ENCODE assay signal across 1 cellular context in genomic region chr4:139443661-139444060, GRCh38.
TF ChIP-seq lines count a peak whose summit lies in the region.

No MANE protein-coding gene starts in this region.

TF ChIP-seq in K562, 482 proteins besides CTCF, POLR2A, EP300 and RAD21 (continued from another document and continues in another):
- TF ChIP-seq ZBTB9 (CRISPR knock-in tag; IDR thresholded peaks at IDR 0.05) (no peak), ERF (CRISPR knock-in tag; IDR thresholded peaks at IDR 0.05) (no peak), ZNF449 (CRISPR knock-in tag; IDR thresholded peaks at IDR 0.05) (no peak), ZNF644 (tag; IDR thresholded peaks at IDR 0.05; ENCODE audit: low read depth) (no peak), HNRNPH1 (optimal IDR thresholded peaks at IDR 0.05; ENCODE audit: low read depth, low read length) (no peak), ZBTB26 (CRISPR knock-in tag; IDR thresholded peaks at IDR 0.05) (no peak), SIX5 (IDR thresholded peaks at IDR 0.05; ENCODE audit: borderline replicate concordance in 1 of 2, insufficient read depth in 1 of 2, low read depth in 1 of 2, low read length in 2 of 2) (no peak), CBX5 (IDR thresholded peaks at IDR 0.05; ENCODE audit: borderline replicate concordance, low read depth) (no peak), PHTF2 (CRISPR knock-in tag; IDR thresholded peaks at IDR 0.05) (no peak), BDP1 (IDR thresholded peaks at IDR 0.05; ENCODE audit: insufficient read depth, insufficient read length) (no peak), CCNT2 (IDR thresholded peaks at IDR 0.05; ENCODE audit: borderline replicate concordance, extremely low read depth, insufficient read length, low read depth, low read length) (no peak), ETV5 (CRISPR knock-in tag; IDR thresholded peaks at IDR 0.05; ENCODE audit: low read depth) (no peak), ARHGAP35 (IDR thresholded peaks at IDR 0.05; ENCODE audit: partially characterized antibody) (no peak), TOE1 (IDR thresholded peaks at IDR 0.05; ENCODE audit: borderline replicate concordance) (no peak; the same call in 1 of the 2 replicates), TOE1 (CRISPR knock-in tag; IDR thresholded peaks at IDR 0.05; ENCODE audit: borderline replicate concordance, low read depth) (no peak), ZNF436 (CRISPR knock-in tag; IDR thresholded peaks at IDR 0.05) (no peak), EWSR1 (IDR thresholded peaks at IDR 0.05; ENCODE audit: borderline replicate concordance, low read depth, partially characterized antibody) (no peak), ARID2 (IDR thresholded peaks at IDR 0.05) (no peak), TEAD1 (CRISPR knock-in tag; IDR thresholded peaks at IDR 0.05) (no peak), BHLHE40 (IDR thresholded peaks at IDR 0.05; ENCODE audit: low read length) (no peak), PKNOX1 (IDR thresholded peaks at IDR 0.05) (no peak), ATF1 (CRISPR knock-in tag; IDR thresholded peaks at IDR 0.05) (no peak), ATF1 (tag; IDR thresholded peaks at IDR 0.05) (no peak), JUN (IDR thresholded peaks at IDR 0.05; ENCODE audit: borderline replicate concordance, low read depth, low read length) (no peak), JUN (CRISPR knock-in tag; IDR thresholded peaks at IDR 0.05; ENCODE audit: borderline replicate concordance) (no peak), KLF13 (tag; IDR thresholded peaks at IDR 0.05; ENCODE audit: borderline replicate concordance, low read depth) (no peak), ZNF445 (CRISPR knock-in tag; IDR thresholded peaks at IDR 0.05; ENCODE audit: low read depth) (no peak), GATAD2B (IDR thresholded peaks at IDR 0.05; ENCODE audit: borderline replicate concordance) (no peak), MCM3 (IDR thresholded peaks at IDR 0.05) (no peak), ZNF395 (CRISPR knock-in tag; IDR thresholded peaks at IDR 0.05) (no peak), FOXM1 (IDR thresholded peaks at IDR 0.05; ENCODE audit: low read depth) (peak; percentile 75), FOXM1 (CRISPR knock-in tag; IDR thresholded peaks at IDR 0.05; ENCODE audit: low read depth) (no peak), ZMIZ1 (IDR thresholded peaks at IDR 0.05; ENCODE audit: low read depth in 2 of 2, low read length in 2 of 2) (peak in 1 of 2 experiments; percentile 76; a peak in 1 of 4 replicates), ATF7 (IDR thresholded peaks at IDR 0.05) (no peak), FOXA3 (CRISPR knock-in tag; conservative IDR thresholded peaks at IDR 0.05 in 1 of 2, IDR thresholded peaks at IDR 0.05 in 1 of 2) (peak; percentile 24 to 97; a peak in 2 of 4 replicates), DMBX1 (CRISPR knock-in tag; IDR thresholded peaks at IDR 0.05; ENCODE audit: borderline replicate concordance) (peak; percentile 71; the same call in 1 of the 2 replicates), RNF219 (CRISPR knock-in tag; IDR thresholded peaks at IDR 0.05) (no peak), PATZ1 (CRISPR knock-in tag; IDR thresholded peaks at IDR 0.05; ENCODE audit: borderline replicate concordance) (no peak), NCOA6 (IDR thresholded peaks at IDR 0.05) (no peak), TGIF2 (CRISPR knock-in tag; IDR thresholded peaks at IDR 0.05) (no peak), KLF1 (tag; IDR thresholded peaks at IDR 0.05) (no peak), YY1 (IDR thresholded peaks at IDR 0.05; ENCODE audit: borderline replicate concordance in 1 of 3, control insufficient read depth in 1 of 3, extremely low read depth in 1 of 3, insufficient read depth in 3 of 3, insufficient read length in 1 of 3, insufficient replicate concordance in 2 of 3, low read depth in 1 of 3, low read length in 2 of 3) (peak in 1 of 3 experiments; percentile 74), BRF1 (IDR thresholded peaks at IDR 0.05; ENCODE audit: borderline replicate concordance, extremely low read depth, insufficient read length) (no peak), ZNF274 (IDR thresholded peaks at IDR 0.05; ENCODE audit: borderline replicate concordance, low read depth, low read length) (no peak; the same call in 1 of the 2 replicates), EP400 (IDR thresholded peaks at IDR 0.05) (no peak), VEZF1 (CRISPR knock-in tag; IDR thresholded peaks at IDR 0.05) (no peak), HLTF (IDR thresholded peaks at IDR 0.05) (no peak), ZBTB17 (CRISPR knock-in tag; IDR thresholded peaks at IDR 0.05) (no peak), PML (IDR thresholded peaks at IDR 0.05; ENCODE audit: low read length) (peak; percentile 83), NFIC (IDR thresholded peaks at IDR 0.05) (peak; percentile 82), ZNF639 (CRISPR knock-in tag; conservative IDR thresholded peaks at IDR 0.05 in 1 of 2, IDR thresholded peaks at IDR 0.05 in 1 of 2) (no peak), KDM1A (IDR thresholded peaks at IDR 0.05) (peak; percentile 63 to 74; a peak in 3 of 4 replicates), MEIS2 (IDR thresholded peaks at IDR 0.05; ENCODE audit: partially characterized antibody) (peak; percentile 66)
